ENCODE assay signal across 8 cellular contexts in genomic region chr5:132103380-132103951, GRCh38. TPM values are rescaled to one million over a fixed set of nuclear protein-coding genes. Genes with fewer than 3 reads are reported as not detected.
DNase-seq lines count a peak whose midpoint lies in the region; ATAC-seq and TF ChIP-seq lines count a peak whose summit lies in the region.

No MANE protein-coding gene starts in this region.

- H3K27me3 ChIP-seq in psoas muscle (ENCODE audit: insufficient read depth in 3 of 3, low read length in 2 of 3) (no peaks in the 10 kb centered on the region), neural progenitor cell (no peaks in the 10 kb centered on the region)

- H3K27me3 Mint-ChIP-seq in neural progenitor cell (ENCODE audit: insufficient read depth, low read depth) = peaks cover 2% of the 10 kb centered on the region

- no peak overlapping the region for H3K4me2 ChIP-seq in neural progenitor cell

- H3K4me1 ChIP-seq in psoas muscle (peaks cover 4% of the 10 kb centered on the region), neural progenitor cell (no peaks in the 10 kb centered on the region)

- intact Hi-C loops in psoas muscle (cut with DNase I) = no loop called here

- H3K9me3 Mint-ChIP-seq in neural progenitor cell = peaks cover 2% of the 10 kb centered on the region

- no peak overlapping the region for H2AFZ ChIP-seq in neural progenitor cell (replicated peaks)

- H3K4me1 Mint-ChIP-seq in neural progenitor cell = no peaks in the 10 kb centered on the region

- H3K36me3 ChIP-seq in psoas muscle (ENCODE audit: insufficient read depth in 1 of 2, low read depth in 1 of 2) = no peaks in the 10 kb centered on the region
- H3K36me3 ChIP-seq in neural progenitor cell = no peaks in the 10 kb centered on the region

- no peak overlapping the region for H3K4me3 Mint-ChIP-seq in neural progenitor cell

- H3K4me3 ChIP-seq in psoas muscle (no peak overlapping the region), neural progenitor cell (no peak overlapping the region)

- H3K27ac ChIP-seq in psoas muscle (no peak overlapping the region), neural progenitor cell (no peak overlapping the region)

- no peak for TF ChIP-seq CTCF in psoas muscle (IDR thresholded peaks at IDR 0.05)
- no peak for TF ChIP-seq CTCF in neural progenitor cell (IDR thresholded peaks at IDR 0.05)

- H3F3A ChIP-seq in neural progenitor cell (ENCODE audit: low read depth) = no peaks in the 10 kb centered on the region

- no peak overlapping the region for H3K27ac Mint-ChIP-seq in neural progenitor cell

- no peaks in the 10 kb centered on the region for H4K20me1 ChIP-seq in neural progenitor cell (ENCODE audit: low read depth)

- no peaks in the 10 kb centered on the region for H3K9me3 ChIP-seq in psoas muscle
- H3K9me3 ChIP-seq in neural progenitor cell (ENCODE audit: low read depth) = no peaks in the 10 kb centered on the region

- H3K9ac ChIP-seq in neural progenitor cell = no peak overlapping the region

- DNase-seq in NCI-H460 (ENCODE audit: extremely low read depth, low read depth) (peak; percentile 51), activated T-cell treated with anti-CD3 and anti-CD28 coated beads for 24 hours (ENCODE audit: low read depth) (peak; percentile 69), fibroblast of peridontal ligament (ENCODE audit: extremely low read depth) (peak; percentile 91), psoas muscle (peak; percentile 81 to 84), neural progenitor cell (ENCODE audit: low spot score) (no peak), NCI-H2227 treated with DMSO at 0.1 percent for 48 hours (lab: John Stamatoyannopoulos, UW) (no peak)

- H3K79me2 ChIP-seq in neural progenitor cell (ENCODE audit: low read depth) = no peaks in the 10 kb centered on the region

- ATAC-seq in GM18499 (IDR thresholded peaks at IDR 0.05; ENCODE audit: insufficient read depth, unreplicated experiment) (peak; percentile 59), HG02678 (IDR thresholded peaks at IDR 0.05; ENCODE audit: unreplicated experiment) (peak; percentile 71), psoas muscle (peak; percentile 40 to 68 (median 58))

- no peaks in the 10 kb centered on the region for H3K36me3 Mint-ChIP-seq in neural progenitor cell

RNA-seq across cellular contexts. Expression of gene CSF2, which starts 29.9 kb away (rescaled TPM):
- total RNA-seq in NCI-H460 (2014; rRNA removed; shearing (Covaris generic)) = not detected in 2 replicates
- polyA plus RNA-seq in NCI-H460 (2014; cell fraction: nucleus; rRNA removed) = not detected in 2 replicates
- total RNA-seq in psoas muscle (not detected), neural progenitor cell (ENCODE audit: low replicate concordance) (not detected in 2 replicates)
- polyA plus RNA-seq in psoas muscle = under 1 TPM in 1 of 3 donors, not detected in 2; 0.14 TPM

RNA-seq across cellular contexts. Expression of gene IL3, which starts 43.0 kb away (rescaled TPM):
- total RNA-seq in NCI-H460 (2014; rRNA removed; shearing (Covaris generic)) = not detected in 2 replicates
- polyA plus RNA-seq in NCI-H460 (2014; cell fraction: nucleus; rRNA removed) = not detected in 2 replicates
- not detected for total RNA-seq in psoas muscle
- polyA plus RNA-seq in psoas muscle = not detected
- not detected in 2 replicates for total RNA-seq in neural progenitor cell (ENCODE audit: low replicate concordance)

Comparison
In these comparisons a context has a peak if more than half of its experiments do, and no peak if none do; other contexts are left out.
1. DNase-seq: peak in NCI-H460 (single experiment), activated T-cell treated with anti-CD3 and anti-CD28 coated beads for 24 hours (single experiment), fibroblast of peridontal ligament (single experiment) and psoas muscle (2 of 2); none in neural progenitor cell (single experiment) and NCI-H2227 treated with DMSO at 0.1 percent for 48 hours (single experiment).
2. Peak in every context shown above with its lines, with median percentiles within 50 percentile points of each other: ATAC-seq.